In genomic region chr11:118417801-118418200, GRCh38 we compare ENCODE assay signal across 30 cellular contexts. TPM values are rescaled to one million over a fixed set of nuclear protein-coding genes. Genes with fewer than 3 reads are reported as not detected.
A peak's percentile ranks its signal among the peaks of the same experiment; 100 is the strongest.
DNase-seq lines count a peak whose midpoint lies in the region; ATAC-seq, FAIRE-seq and TF ChIP-seq lines count a peak whose summit lies in the region.
"Had no signal": no experiment of that assay in that cellular context is flagged by ENCODE, and none has a peak within 500 bp of the region (broad histone marks: within the 10 kb centered on the region; RNA-seq: fewer than 3 reads in every experiment).

No MANE protein-coding gene starts in this region.

- H3K9me3 ChIP-seq in HUES48 (ENCODE audit: control insufficient read depth, insufficient read depth, low read length): no peaks in the 10 kb centered on the region
- H3K9me3 ChIP-seq in astrocyte (ENCODE audit: insufficient read depth, low read depth, low read length): no peaks in the 10 kb centered on the region
- H3K9me3 ChIP-seq: adrenal gland; BLaER1 treated with 17β-estradiol and CSF1 and Interleukin-3, amounts not matched to agents 10 nM and 100 nM; HAP-1; left lung; neutrophil; sigmoid colon; SJCRH30; tibial nerve had no signal

- ATAC-seq in HG03135 (IDR thresholded peaks at IDR 0.05; ENCODE audit: unreplicated experiment) (no peak), left ventricle myocardium superior (no peak)
- ATAC-seq: activated CD8-positive, alpha-beta T cell treated with anti-CD3 and anti-CD28 coated beads, Interleukin-2, amount 10 ng/mL, durations not matched to agents 7 days and 5 days; activated T-helper 17 cell treated with anti-CD3 and anti-CD28 coated beads, Interleukin-2, amount 50 U/mL, for 72 hours; left lung had no signal

- H3K4me2 ChIP-seq in astrocyte (ENCODE audit: low read length): no peak overlapping the region
- H3K4me2 ChIP-seq: BLaER1 treated with 17β-estradiol and CSF1 and Interleukin-3, amounts not matched to agents 10 nM and 100 nM had no signal

- H3K9me3 Mint-ChIP-seq in astrocyte (ENCODE audit: unreplicated experiment): no peaks in the 10 kb centered on the region
- H3K9me3 Mint-ChIP-seq: activated naive CD4-positive, alpha-beta T cell treated with anti-CD3 and anti-CD28 coated beads, Interleukin-2, amount 10 ng/mL, durations not matched to agents 7 days and 5 days; activated T-helper 17 cell treated with anti-CD3 and anti-CD28 coated beads, Interleukin-2, amount 50 U/mL, for 72 hours had no signal

- no peak for TF ChIP-seq CTCF in astrocyte (IDR thresholded peaks at IDR 0.05; ENCODE audit: insufficient read depth, low read depth, low read length)

- H4K20me1 ChIP-seq in astrocyte (ENCODE audit: insufficient read depth, low read length): no peaks in the 10 kb centered on the region

- H3K27me3 Mint-ChIP-seq in astrocyte (ENCODE audit: low read depth, unreplicated experiment): no peaks in the 10 kb centered on the region
- H3K27me3 Mint-ChIP-seq: activated naive CD4-positive, alpha-beta T cell treated with anti-CD3 and anti-CD28 coated beads, Interleukin-2, amount 10 ng/mL, durations not matched to agents 7 days and 5 days; activated T-helper 17 cell treated with anti-CD3 and anti-CD28 coated beads, Interleukin-2, amount 50 U/mL, for 72 hours; progenitor cell of endocrine pancreas had no signal

- no peaks in the 10 kb centered on the region for H3K36me3 ChIP-seq in HUES48 (ENCODE audit: control insufficient read depth, insufficient read depth, low read length)
- H3K36me3 ChIP-seq in astrocyte (ENCODE audit: insufficient read depth, low read length): no peaks in the 10 kb centered on the region
- H3K36me3 ChIP-seq: brain microvascular endothelial cell, left lung, SJCRH30 had no signal

- FAIRE-seq in astrocyte (lab: Jason Lieb, UNC): no peak

- H3K27me3 ChIP-seq in HUES48 (ENCODE audit: control insufficient read depth, insufficient read depth, low read length) (no peaks in the 10 kb centered on the region), astrocyte (ENCODE audit: insufficient read depth, low read length) (no peaks in the 10 kb centered on the region)
- H3K27me3 ChIP-seq: adrenal gland; BLaER1 treated with 17β-estradiol and CSF1 and Interleukin-3, amounts not matched to agents 10 nM and 100 nM; brain microvascular endothelial cell; left lung; neutrophil; sigmoid colon; SJCRH30; tibial nerve had no signal

- H3K27ac ChIP-seq in HUES48 (ENCODE audit: low read depth, low read length) (peak overlapping the region; percentile 40), astrocyte (ENCODE audit: low read depth, low read length) (no peak overlapping the region)
- H3K27ac ChIP-seq: BLaER1 treated with 17β-estradiol and CSF1 and Interleukin-3, amounts not matched to agents 10 nM and 100 nM; brain microvascular endothelial cell; left lung; neutrophil; sigmoid colon; SJCRH30; tibial nerve; VCaP had no signal

- no peaks in the 10 kb centered on the region for H3K36me3 Mint-ChIP-seq in astrocyte (ENCODE audit: low read depth, unreplicated experiment)

- H3K27ac Mint-ChIP-seq in astrocyte (ENCODE audit: unreplicated experiment): peak overlapping the region; percentile 16
- H3K27ac Mint-ChIP-seq: activated CD8-positive, alpha-beta T cell treated with anti-CD3 and anti-CD28 coated beads, Interleukin-2, amount 10 ng/mL, durations not matched to agents 7 days and 5 days; activated naive CD4-positive, alpha-beta T cell treated with anti-CD3 and anti-CD28 coated beads, Interleukin-2, amount 10 ng/mL, durations not matched to agents 7 days and 5 days; activated T-helper 17 cell treated with anti-CD3 and anti-CD28 coated beads, Interleukin-2, amount 50 U/mL, for 72 hours; progenitor cell of endocrine pancreas had no signal

- H3K9ac ChIP-seq in HUES48 (ENCODE audit: low read depth, low read length): no peak overlapping the region
- H3K9ac ChIP-seq in astrocyte (ENCODE audit: low read length): no peak overlapping the region

- intact Hi-C loops in left ventricle myocardium superior (cut with micrococcal nuclease): no loop called here

- no peak overlapping the region for H2AFZ ChIP-seq in astrocyte (ENCODE audit: low read depth, low read length)

- H3K4me1 ChIP-seq in HUES48 (ENCODE audit: control insufficient read depth, insufficient read depth, low read length): peaks cover 15% of the 10 kb centered on the region
- peaks cover 9% of the 10 kb centered on the region for H3K4me1 ChIP-seq in astrocyte (ENCODE audit: insufficient read depth, low read length)
- H3K4me1 ChIP-seq: SJCRH30, tibial nerve had no signal

- no peak overlapping the region for H3K4me3 ChIP-seq in HUES48 (ENCODE audit: low read depth, low read length)
- H3K4me3 ChIP-seq in astrocyte (ENCODE audit: insufficient read depth, low read depth, low read length): no peak overlapping the region
- H3K4me3 ChIP-seq: adrenal gland; BLaER1 treated with 17β-estradiol and CSF1 and Interleukin-3, amounts not matched to agents 10 nM and 100 nM; HAP-1; left lung; sigmoid colon; SJCRH30; tibial nerve had no signal

- H3K4me1 Mint-ChIP-seq in astrocyte (ENCODE audit: low read depth, unreplicated experiment): peaks cover 11% of the 10 kb centered on the region
- H3K4me1 Mint-ChIP-seq: activated naive CD4-positive, alpha-beta T cell treated with anti-CD3 and anti-CD28 coated beads, Interleukin-2, amount 10 ng/mL, durations not matched to agents 7 days and 5 days had no signal

- DNase-seq in astrocyte (ENCODE audit: low read depth) (no peak), kidney glomerular epithelial cell (lab: John Stamatoyannopoulos, UW) (peak; percentile 54), left ventricle myocardium superior (no peak), NCI-H187 treated with DMSO at 0.1 percent for 48 hours (lab: John Stamatoyannopoulos, UW) (no peak), ecto neural progenitor cell (ENCODE audit: low spot score) (no peak)
- DNase-seq: activated CD4-positive, alpha-beta T cell treated with anti-CD3 and anti-CD28 coated beads for 4 hours; activated CD8-positive, alpha-beta T cell treated with anti-CD3 and anti-CD28 coated beads, Interleukin-2, amount 10 ng/mL, durations not matched to agents 7 days and 5 days; activated naive CD4-positive, alpha-beta T cell treated with anti-CD3 and anti-CD28 coated beads, Interleukin-2, amount 10 ng/mL, durations not matched to agents 7 days and 5 days; adrenal gland; brain microvascular endothelial cell; cerebellar nuclear complex; dermis blood vessel endothelial cell; foreskin melanocyte; GF-D8; left lung; NCI-H146; sigmoid colon; SJCRH30; stimulated activated CD4-positive, alpha-beta T cell treated with anti-CD3 and anti-CD28 coated beads, Interleukin-4, amount 100 ng/mL, for 24 hours; SW 1271; T-helper 9 cell had no signal

- H3K79me2 ChIP-seq in astrocyte (ENCODE audit: insufficient read depth, low read length): no peaks in the 10 kb centered on the region

- no peak overlapping the region for H3K4me3 Mint-ChIP-seq in astrocyte (ENCODE audit: unreplicated experiment)
- H3K4me3 Mint-ChIP-seq: activated CD8-positive, alpha-beta T cell treated with anti-CD3 and anti-CD28 coated beads, Interleukin-2, amount 10 ng/mL, durations not matched to agents 7 days and 5 days; activated naive CD4-positive, alpha-beta T cell treated with anti-CD3 and anti-CD28 coated beads, Interleukin-2, amount 10 ng/mL, durations not matched to agents 7 days and 5 days; activated T-helper 17 cell treated with anti-CD3 and anti-CD28 coated beads, Interleukin-2, amount 50 U/mL, for 72 hours had no signal

RNA-seq across cellular contexts. Expression of gene ATP5MG, which starts 16.4 kb away (rescaled TPM):
- total RNA-seq in astrocyte (182 and 194 TPM in 2 replicates), left ventricle myocardium superior (756 TPM)

RNA-seq across cellular contexts. Expression of gene KMT2A, which starts 18.5 kb away (rescaled TPM):
- 58.7 and 60.0 TPM in 2 replicates for total RNA-seq in astrocyte
- total RNA-seq in left ventricle myocardium superior: 21.1 TPM

RNA-seq across cellular contexts. Expression of gene UBE4A, which starts 58.4 kb away (rescaled TPM):
- total RNA-seq in astrocyte (38.8 and 40.6 TPM in 2 replicates), left ventricle myocardium superior (37.6 TPM)
